Comparison of ENCODE assay signal across 34 cellular contexts in genomic region chr4:173211222-173211621, GRCh38. TPM values are rescaled to one million over a fixed set of nuclear protein-coding genes. Genes with fewer than 3 reads are reported as not detected.
DNase-seq lines count a peak whose midpoint lies in the region; ATAC-seq, FAIRE-seq and TF ChIP-seq lines count a peak whose summit lies in the region.
"Had no signal": no experiment of that assay in that cellular context is flagged by ENCODE, and none has a peak within 500 bp of the region (broad histone marks: within the 10 kb centered on the region; RNA-seq: fewer than 3 reads in every experiment).

No MANE protein-coding gene starts in this region.

- FAIRE-seq in bronchial epithelial cell (lab: Jason Lieb, UNC): no peak
- FAIRE-seq: endometrium had no signal

- H3K4me3 ChIP-seq in KMS-11 (IDR thresholded peaks at IDR 0.05; ENCODE audit: insufficient read depth, low read depth, low read length) (no peak overlapping the region), bronchial epithelial cell (ENCODE audit: low read depth, low read length) (no peak overlapping the region)
- H3K4me3 ChIP-seq: gastrocnemius medialis, GM23248, K562, lower lobe of right lung, prostate gland, upper lobe of left lung had no signal

- ATAC-seq in stimulated activated naive B cell treated with anti-CD40 and anti-IgM and Interleukin-4, amounts not matched to agents 10 μg/mL and 1 μg/mL and 100 μg/mL, for 72 hours (replicated peaks): no peak
- ATAC-seq in GM18909 (IDR thresholded peaks at IDR 0.05; ENCODE audit: poor library complexity, unreplicated experiment) (no peak), HG02852 (IDR thresholded peaks at IDR 0.05; ENCODE audit: unreplicated experiment) (no peak)
- ATAC-seq: activated CD8-positive, alpha-beta memory T cell treated with anti-CD3 and anti-CD28 coated beads, Interleukin-2, amount 10 ng/mL, durations not matched to agents 7 days and 5 days; activated T-cell treated with anti-CD3 and anti-CD28 coated beads, Interleukin-2, amount 50 U/mL, for 72 hours; gastrocnemius medialis; lower lobe of right lung; naive thymus-derived CD8-positive, alpha-beta T cell; sciatic nerve had no signal

- H3K79me2 ChIP-seq in KMS-11 (ENCODE audit: insufficient read depth, low read depth): peaks cover 73% of the 10 kb centered on the region; the same call in 1 of the 2 replicates

- H3K27me3 Mint-ChIP-seq in Calu3 (ENCODE audit: unreplicated experiment): no peaks in the 10 kb centered on the region
- H3K27me3 Mint-ChIP-seq in stimulated activated naive B cell treated with anti-CD40 and anti-IgM and Interleukin-4, amounts not matched to agents 10 μg/mL and 1 μg/mL and 100 μg/mL, for 72 hours: no peaks in the 10 kb centered on the region
- H3K27me3 Mint-ChIP-seq: activated CD8-positive, alpha-beta memory T cell treated with anti-CD3 and anti-CD28 coated beads, Interleukin-2, amount 10 ng/mL, durations not matched to agents 7 days and 5 days; naive thymus-derived CD8-positive, alpha-beta T cell had no signal

- CTCF ChIA-PET in Calu3 (lab: Charles Lee): interaction anchor here (1.0 kb wide), 1 partner anchor 25 kb away, joined by 3 read pairs; no protein-coding TSS in a partner anchor

- H3K9me3 Mint-ChIP-seq in Calu3 (ENCODE audit: low read depth, unreplicated experiment): no peaks in the 10 kb centered on the region
- peaks cover 0 to 2% of the 10 kb centered on the region in 2 donors for H3K9me3 Mint-ChIP-seq in stimulated activated naive B cell treated with anti-CD40 and anti-IgM and Interleukin-4, amounts not matched to agents 10 μg/mL and 1 μg/mL and 100 μg/mL, for 72 hours
- H3K9me3 Mint-ChIP-seq: activated T-cell treated with anti-CD3 and anti-CD28 coated beads, Interleukin-2, amount 50 U/mL, for 72 hours; naive thymus-derived CD8-positive, alpha-beta T cell had no signal

- DNase-seq in Calu3 (no peak), bronchial epithelial cell (ENCODE audit: low read depth) (peak; percentile 22), NCI-H226 (no peak)
- DNase-seq in stimulated activated naive B cell treated with anti-CD40 and anti-IgM and Interleukin-4, amounts not matched to agents 10 μg/mL and 1 μg/mL and 100 μg/mL, for 72 hours: no peak
- DNase-seq: activated CD8-positive, alpha-beta memory T cell treated with anti-CD3 and anti-CD28 coated beads, Interleukin-2, amount 10 ng/mL, durations not matched to agents 7 days and 5 days; activated naive CD4-positive, alpha-beta T cell treated with Interleukin-2 at 50 U/mL for 16 hours; activated T-cell treated with anti-CD3 and anti-CD28 coated beads, Interleukin-2, amount 50 U/mL, for 72 hours; C1 segment of cervical spinal cord; Caco-2; DMS79 treated with DMSO at 0.1 percent for 48 hours; dorsolateral prefrontal cortex; gastrocnemius medialis; GF-D8; lower lobe of right lung; naive thymus-derived CD8-positive, alpha-beta T cell; NCI-H1105; NCI-H187 treated with DMSO at 0.1 percent for 48 hours; NCI-H526; NK-92 treated with Interleukin-12 subunit alpha and Interleukin-12 subunit beta, amount 100 ng/mL, for 24 hours; nucleus accumbens; stimulated activated CD4-positive, alpha-beta T cell treated with anti-CD3 and anti-CD28 coated beads, Interleukin-4, amount 100 ng/mL, for 24 hours; substantia nigra; T1000; upper lobe of left lung had no signal

- H3K4me2 ChIP-seq in KMS-11: peak overlapping the region; percentile 29

- H2AFZ ChIP-seq in KMS-11 (ENCODE audit: low read depth): no peak overlapping the region
- H2AFZ ChIP-seq: GM23248 had no signal

- peaks cover 26% of the 10 kb centered on the region for H3K4me1 Mint-ChIP-seq in Calu3 (ENCODE audit: low read depth, unreplicated experiment)
- peaks cover 12 to 14% of the 10 kb centered on the region in 2 donors for H3K4me1 Mint-ChIP-seq in stimulated activated naive B cell treated with anti-CD40 and anti-IgM and Interleukin-4, amounts not matched to agents 10 μg/mL and 1 μg/mL and 100 μg/mL, for 72 hours
- H3K4me1 Mint-ChIP-seq: activated CD8-positive, alpha-beta memory T cell treated with anti-CD3 and anti-CD28 coated beads, Interleukin-2, amount 10 ng/mL, durations not matched to agents 7 days and 5 days had no signal

- no peak overlapping the region for H3K9ac ChIP-seq in KMS-11
- H3K9ac ChIP-seq: GM23248 had no signal

- H3K4me3 Mint-ChIP-seq in Calu3 (ENCODE audit: low read depth, unreplicated experiment): no peak overlapping the region
- no peak overlapping the region for H3K4me3 Mint-ChIP-seq in stimulated activated naive B cell treated with anti-CD40 and anti-IgM and Interleukin-4, amounts not matched to agents 10 μg/mL and 1 μg/mL and 100 μg/mL, for 72 hours
- H3K4me3 Mint-ChIP-seq: activated CD8-positive, alpha-beta memory T cell treated with anti-CD3 and anti-CD28 coated beads, Interleukin-2, amount 10 ng/mL, durations not matched to agents 7 days and 5 days; activated T-cell treated with anti-CD3 and anti-CD28 coated beads, Interleukin-2, amount 50 U/mL, for 72 hours; naive thymus-derived CD8-positive, alpha-beta T cell had no signal

- BruUV-seq in Calu3 (replicated peaks; lab: Mats Ljungman, UMichigan): no TSS peak

- no peak for TF ChIP-seq CTCF in 22Rv1 (IDR thresholded peaks at IDR 0.05)
- TF ChIP-seq CTCF in Calu3 (IDR thresholded peaks at IDR 0.05; ENCODE audit: unreplicated experiment): no peak
- TF ChIP-seq CTCF in KMS-11 (conservative IDR thresholded peaks at IDR 0.05; ENCODE audit: low read depth, low read length): no peak
- TF ChIP-seq CTCF in bronchial epithelial cell (IDR thresholded peaks at IDR 0.05; ENCODE audit: insufficient read depth, low read length, severe bottlenecking): no peak

- intact Hi-C loops in Calu3 (cut with micrococcal nuclease; ENCODE audit: unreplicated experiment): loop anchor here (5.0 kb wide), 2 partner anchors 39 to 41 kb away; no protein-coding TSS in a partner anchor

- no peaks in the 10 kb centered on the region for H3K36me3 ChIP-seq in KMS-11 (ENCODE audit: insufficient read depth)
- H3K36me3 ChIP-seq in bronchial epithelial cell (ENCODE audit: control insufficient read depth, insufficient read depth, low read length): no peaks in the 10 kb centered on the region
- H3K36me3 ChIP-seq: brain microvascular endothelial cell, gastrocnemius medialis, lower lobe of right lung, prostate gland, upper lobe of left lung had no signal

- H3K27me3 ChIP-seq in KMS-11 (ENCODE audit: insufficient read depth, low read depth) (no peaks in the 10 kb centered on the region), bronchial epithelial cell (ENCODE audit: control insufficient read depth, insufficient read depth, low read length) (no peaks in the 10 kb centered on the region)
- H3K27me3 ChIP-seq: brain microvascular endothelial cell, dorsolateral prefrontal cortex, gastrocnemius medialis, upper lobe of left lung had no signal

- H3K27ac ChIP-seq in 22Rv1 (peak overlapping the region; percentile 97), KMS-11 (no peak overlapping the region)
- H3K27ac ChIP-seq: dorsolateral prefrontal cortex, gastrocnemius medialis, GM23248, lower lobe of right lung, prostate gland, upper lobe of left lung had no signal

- peaks cover 62% of the 10 kb centered on the region for H3K4me1 ChIP-seq in KMS-11 (ENCODE audit: low read depth, poor library complexity, severe bottlenecking)
- H3K4me1 ChIP-seq: gastrocnemius medialis, lower lobe of right lung had no signal

- peak overlapping the region; percentile 87 for H3K27ac Mint-ChIP-seq in Calu3 (ENCODE audit: unreplicated experiment)
- no peak overlapping the region for H3K27ac Mint-ChIP-seq in stimulated activated naive B cell treated with anti-CD40 and anti-IgM and Interleukin-4, amounts not matched to agents 10 μg/mL and 1 μg/mL and 100 μg/mL, for 72 hours
- H3K27ac Mint-ChIP-seq: activated CD8-positive, alpha-beta memory T cell treated with anti-CD3 and anti-CD28 coated beads, Interleukin-2, amount 10 ng/mL, durations not matched to agents 7 days and 5 days; activated T-cell treated with anti-CD3 and anti-CD28 coated beads, Interleukin-2, amount 50 U/mL, for 72 hours had no signal

- H3K36me3 Mint-ChIP-seq in Calu3 (ENCODE audit: insufficient read depth, unreplicated experiment): peaks cover 19% of the 10 kb centered on the region
- H3K36me3 Mint-ChIP-seq in stimulated activated naive B cell treated with anti-CD40 and anti-IgM and Interleukin-4, amounts not matched to agents 10 μg/mL and 1 μg/mL and 100 μg/mL, for 72 hours: peaks cover 7 to 10% of the 10 kb centered on the region in 2 donors

- no peaks in the 10 kb centered on the region for H4K20me1 ChIP-seq in KMS-11 (ENCODE audit: insufficient read depth)

RNA-seq across cellular contexts. Expression of gene GALNT7, which starts 42.6 kb away (rescaled TPM):
- total RNA-seq in Calu3 (2022) (47.7 and 51.6 TPM in 2 replicates), bronchial epithelial cell (24.7 and 37.1 TPM in 2 replicates)
